ENCODE assay signal across 8 cellular contexts in the genomic region with DNA sequence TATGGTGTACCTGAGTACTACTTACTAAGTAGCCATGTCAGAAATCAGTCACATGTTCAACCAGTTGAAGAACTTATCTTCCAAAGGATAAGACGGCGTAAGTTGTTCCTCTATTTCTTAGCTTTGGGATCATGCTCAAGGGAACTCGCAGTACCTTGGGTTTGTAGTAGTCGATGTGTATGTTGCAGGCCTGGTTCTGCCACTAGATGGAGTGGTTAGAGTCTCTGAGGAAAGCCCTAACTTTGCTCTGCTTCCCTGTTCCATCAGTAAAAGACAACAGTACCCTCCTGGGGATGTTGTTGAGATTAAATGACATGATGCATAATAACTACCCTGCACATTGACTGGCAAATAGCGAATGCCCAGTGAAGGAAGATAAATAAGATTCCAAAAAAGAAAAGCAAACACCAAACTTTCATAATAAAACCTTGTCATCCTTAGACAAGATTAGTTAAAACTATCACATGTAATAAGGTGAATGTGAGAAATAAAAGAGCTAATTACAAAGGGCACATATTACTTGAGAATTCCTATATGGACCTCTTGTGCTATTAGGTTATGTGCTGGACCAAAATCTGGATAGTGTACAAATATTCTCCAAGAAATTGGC.
A peak's percentile ranks its signal among the peaks of the same experiment; 100 is the strongest.
DNase-seq lines count a peak whose midpoint lies in the region; ATAC-seq and TF ChIP-seq lines count a peak whose summit lies in the region.

No MANE protein-coding gene starts in this region.

- no peak overlapping the region for H3K4me3 Mint-ChIP-seq in activated naive CD4-positive, alpha-beta T cell treated with anti-CD3 and anti-CD28 coated beads for 36 hours

- no peak overlapping the region for H3K27ac Mint-ChIP-seq in activated naive CD4-positive, alpha-beta T cell treated with anti-CD3 and anti-CD28 coated beads for 36 hours

- H3K27me3 ChIP-seq in lower lobe of right lung (ENCODE audit: low read depth), result no peaks in the 10 kb centered on the region
- H3K27me3 ChIP-seq in transverse colon, result no peaks in the 10 kb centered on the region

- no peak overlapping the region for H3K4me3 ChIP-seq in lower lobe of right lung
- no peak overlapping the region for H3K4me3 ChIP-seq in transverse colon

- no peaks in the 10 kb centered on the region for H3K9me3 Mint-ChIP-seq in activated naive CD4-positive, alpha-beta T cell treated with anti-CD3 and anti-CD28 coated beads for 36 hours

- TF ChIP-seq CTCF in lower lobe of right lung (IDR thresholded peaks at IDR 0.05) (peak; percentile 39), transverse colon (IDR thresholded peaks at IDR 0.05) (peak in 1 of 5 experiments; percentile 20)

- H3K27me3 Mint-ChIP-seq in activated naive CD4-positive, alpha-beta T cell treated with anti-CD3 and anti-CD28 coated beads for 36 hours (ENCODE audit: low read depth), result no peaks in the 10 kb centered on the region

- no peaks in the 10 kb centered on the region for H3K4me1 Mint-ChIP-seq in activated naive CD4-positive, alpha-beta T cell treated with anti-CD3 and anti-CD28 coated beads for 36 hours (ENCODE audit: low read depth)

- ATAC-seq in lower lobe of right lung (peak in 1 of 2 donors; percentile 51), HG03139 (IDR thresholded peaks at IDR 0.05; ENCODE audit: unreplicated experiment) (no peak), GM21528 (IDR thresholded peaks at IDR 0.05; ENCODE audit: low FRiP score, unreplicated experiment) (no peak)

- H3K27ac ChIP-seq in lower lobe of right lung (no peak overlapping the region), transverse colon (no peak overlapping the region)

- intact Hi-C loops in lower lobe of right lung (cut with DNase I) (no loop called here), transverse colon (cut with DNase I; ENCODE audit: low total_unique reads) (no loop called here)
- intact Hi-C loops in activated naive CD4-positive, alpha-beta T cell treated with anti-CD3 and anti-CD28 coated beads for 36 hours (cut with micrococcal nuclease), result no loop called here

- DNase-seq in DMS53 treated with DMSO at 0.1 percent for 48 hours (lab: John Stamatoyannopoulos, UW; ENCODE audit: unreplicated experiment) (peak; percentile 9), HuH-7 (ENCODE audit: low spot score) (peak; percentile 27), amniotic epithelial cell (ENCODE audit: low read depth) (peak; percentile 3), lower lobe of right lung (no peak), transverse colon (no peak)
- no peak for DNase-seq in activated naive CD4-positive, alpha-beta T cell treated with anti-CD3 and anti-CD28 coated beads for 36 hours

- CTCF ChIA-PET in activated naive CD4-positive, alpha-beta T cell treated with anti-CD3 and anti-CD28 coated beads for 36 hours (lab: Charles Lee), result interaction anchor here (0.7 kb wide), 1 partner anchor 12 kb away, joined by 3 read pairs; no protein-coding TSS in a partner anchor

- TF ChIP-seq EP300 in transverse colon (IDR thresholded peaks at IDR 0.05; ENCODE audit: low read depth), result no peak

- H3K4me1 ChIP-seq in lower lobe of right lung, result no peaks in the 10 kb centered on the region
- no peaks in the 10 kb centered on the region for H3K4me1 ChIP-seq in transverse colon

- no peaks in the 10 kb centered on the region for H3K36me3 Mint-ChIP-seq in activated naive CD4-positive, alpha-beta T cell treated with anti-CD3 and anti-CD28 coated beads for 36 hours (ENCODE audit: low read depth)

- 74 to 80% methylated on average over 2 to 5 of the region's 5 CpGs for WGBS in transverse colon (ENCODE audit: low coverage in 1 of 2), 2 donors

- no peak for TF ChIP-seq POLR2A in transverse colon (IDR thresholded peaks at IDR 0.05)

- H3K9me3 ChIP-seq in lower lobe of right lung (no peaks in the 10 kb centered on the region), transverse colon (no peaks in the 10 kb centered on the region)

- in situ Hi-C loops in transverse colon (cut with MboI; ENCODE audit: low pct_ligation_motif_present in 1 of 4, low pct_unique_long_range_greater_than_20kb in 1 of 4, low sequenced_read_pairs in 3 of 4), result no loop called here

- no peaks in the 10 kb centered on the region for H3K36me3 ChIP-seq in lower lobe of right lung
- H3K36me3 ChIP-seq in transverse colon, result no peaks in the 10 kb centered on the region

Comparison
In these comparisons a context has a peak if more than half of its experiments do, and no peak if none do; other contexts are left out.
1. DNase-seq: peak in DMS53 treated with DMSO at 0.1 percent for 48 hours (single experiment), HuH-7 (single experiment) and amniotic epithelial cell (single experiment); none in lower lobe of right lung (single experiment), activated naive CD4-positive, alpha-beta T cell treated with anti-CD3 and anti-CD28 coated beads for 36 hours (single experiment) and transverse colon (single experiment).